17 cellular contexts compared by ENCODE assay signal in genomic region chr4:213971-214370, GRCh38.
A peak's percentile ranks its signal among the peaks of the same experiment; 100 is the strongest.
DNase-seq lines count a peak whose midpoint lies in the region; ATAC-seq and TF ChIP-seq lines count a peak whose summit lies in the region.
"Had no signal": no experiment of that assay in that cellular context is flagged by ENCODE, and none has a peak within 500 bp of the region (broad histone marks: within the 10 kb centered on the region; RNA-seq: fewer than 3 reads in every experiment).

No MANE protein-coding gene starts in this region.

- H4K20me1 ChIP-seq in mammary epithelial cell (ENCODE audit: insufficient read depth, low read length), result no peaks in the 10 kb centered on the region
- no peaks in the 10 kb centered on the region for H4K20me1 ChIP-seq in OCI-LY7 (ENCODE audit: insufficient read depth, low read length)

- peaks cover 25% of the 10 kb centered on the region for H3K9me3 ChIP-seq in mammary epithelial cell (replicated peaks; ENCODE audit: insufficient read depth, low read length)
- H3K9me3 ChIP-seq in breast epithelium, result peaks cover 4 to 16% of the 10 kb centered on the region in 2 donors
- H3K9me3 ChIP-seq in OCI-LY7 (ENCODE audit: low read length), result peaks cover 23% of the 10 kb centered on the region; the same call in 1 of the 2 replicates
- H3K9me3 ChIP-seq: uterus had no signal

- no peak for TF ChIP-seq POLR2A in breast epithelium (IDR thresholded peaks at IDR 0.05)

- H3K27me3 ChIP-seq in mammary epithelial cell (ENCODE audit: insufficient read depth, low read length) (no peaks in the 10 kb centered on the region), breast epithelium (no peaks in the 10 kb centered on the region), dorsolateral prefrontal cortex (peaks cover 0 to 7% (median 0%) of the 10 kb centered on the region in 45 donors)
- H3K27me3 ChIP-seq: uterus had no signal

- DNase-seq in mammary epithelial cell, result peak; percentile 52
- no peak for DNase-seq in breast epithelium (ENCODE audit: low spot score in 2 of 2)
- DNase-seq in dorsolateral prefrontal cortex, result no peak
- DNase-seq in immature natural killer cell, result no peak
- no peak for DNase-seq in stimulated activated naive B cell treated with anti-CD40 and anti-IgM and Interleukin-4, amounts not matched to agents 10 μg/mL and 1 μg/mL and 100 μg/mL, for 72 hours
- no peak for DNase-seq in RKO (ENCODE audit: low spot score)
- DNase-seq in OCI-LY7 (ENCODE audit: low spot score), result no peak
- no peak for DNase-seq in DMS79 (lab: John Stamatoyannopoulos, UW)
- DNase-seq: ACHN; activated CD8-positive, alpha-beta memory T cell treated with anti-CD3 and anti-CD28 coated beads for 24 hours; CD8-positive, alpha-beta memory T cell; cerebellar nuclear complex; DND-41; NCI-H1417 treated with DMSO at 0.1 percent for 48 hours; stimulated activated CD4-positive, alpha-beta T cell treated with anti-CD3 and anti-CD28 coated beads, Interleukin-1b, Interleukin-23, amount 100 ng/mL, for 48 hours; uterus had no signal

- dilution Hi-C loops in mammary epithelial cell (cut with HindIII; ENCODE audit: low sequenced_read_pairs), result no loop called here

- CTCF ChIA-PET in mammary epithelial cell (lab: Charles Lee; ENCODE audit: low non-redundant PET), result no interaction called here
- CTCF ChIA-PET in OCI-LY7 (lab: Charles Lee; ENCODE audit: unreplicated experiment), result no interaction called here

- TF ChIP-seq CTCF in mammary epithelial cell (conservative IDR thresholded peaks at IDR 0.05 in 1 of 2, IDR thresholded peaks at IDR 0.05 in 1 of 2; ENCODE audit: extremely low read depth in 1 of 2, insufficient read depth in 1 of 2, low read depth in 1 of 2, low read length in 2 of 2) (no peak), breast epithelium (IDR thresholded peaks at IDR 0.05) (no peak), dorsolateral prefrontal cortex (IDR thresholded peaks at IDR 0.05 in 54 of 56, conservative IDR thresholded peaks at IDR 0.05 in 2 of 56; ENCODE audit: low read depth in 1 of 56, partially characterized antibody in 56 of 56) (no peak), OCI-LY7 (conservative IDR thresholded peaks at IDR 0.05; ENCODE audit: low read length) (no peak)

- H3K36me3 ChIP-seq in mammary epithelial cell (ENCODE audit: insufficient read depth, low read length) (no peaks in the 10 kb centered on the region), breast epithelium (no peaks in the 10 kb centered on the region), OCI-LY7 (ENCODE audit: insufficient read depth, low read length) (peaks cover 9% of the 10 kb centered on the region)
- H3K36me3 ChIP-seq: uterus had no signal

- H3K27ac ChIP-seq in mammary epithelial cell (ENCODE audit: insufficient read depth, low read depth, low read length) (no peak overlapping the region), breast epithelium (no peak overlapping the region), dorsolateral prefrontal cortex (no peak overlapping the region), OCI-LY7 (ENCODE audit: low read depth, low read length, poor library complexity, severe bottlenecking) (no peak overlapping the region)
- H3K27ac ChIP-seq: uterus had no signal

- H3K36me3 Mint-ChIP-seq in immature natural killer cell, result peaks cover 5 to 27% (median 14%) of the 10 kb centered on the region in 3 donors
- H3K36me3 Mint-ChIP-seq in stimulated activated naive B cell treated with anti-CD40 and anti-IgM and Interleukin-4, amounts not matched to agents 10 μg/mL and 1 μg/mL and 100 μg/mL, for 72 hours, result peaks cover 23 to 44% of the 10 kb centered on the region in 2 donors

- H3K79me2 ChIP-seq in mammary epithelial cell (ENCODE audit: insufficient read depth, low read length), result no peaks in the 10 kb centered on the region
- no peaks in the 10 kb centered on the region for H3K79me2 ChIP-seq in OCI-LY7 (ENCODE audit: insufficient read depth, low read depth, low read length)

- POLR2A ChIA-PET in OCI-LY7 (lab: Charles Lee), result no interaction called here

- H3K4me1 Mint-ChIP-seq in immature natural killer cell, result peaks cover 65 to 94% of the 10 kb centered on the region in 2 donors
- H3K4me1 Mint-ChIP-seq in stimulated activated naive B cell treated with anti-CD40 and anti-IgM and Interleukin-4, amounts not matched to agents 10 μg/mL and 1 μg/mL and 100 μg/mL, for 72 hours, result peaks cover 10 to 12% of the 10 kb centered on the region in 2 donors

- no peak overlapping the region for H3K4me2 ChIP-seq in mammary epithelial cell (ENCODE audit: insufficient read depth, low read depth, low read length)
- no peak overlapping the region for H3K4me2 ChIP-seq in OCI-LY7 (ENCODE audit: low read length)

- H3K9ac ChIP-seq in mammary epithelial cell (ENCODE audit: insufficient read depth, low read length), result no peak overlapping the region

- no peaks in the 10 kb centered on the region for H3K4me1 ChIP-seq in mammary epithelial cell (ENCODE audit: insufficient read depth, low read length)
- no peaks in the 10 kb centered on the region for H3K4me1 ChIP-seq in breast epithelium
- H3K4me1 ChIP-seq in OCI-LY7 (ENCODE audit: insufficient read depth, low read length, poor library complexity, severe bottlenecking), result peaks cover 38% of the 10 kb centered on the region
- H3K4me1 ChIP-seq: uterus had no signal

- intact Hi-C loops in mammary epithelial cell (cut with micrococcal nuclease) (no loop called here), breast epithelium (cut with DNase I; ENCODE audit: low total_unique reads) (no loop called here), dorsolateral prefrontal cortex (cut with DNase I) (no loop called here), OCI-LY7 (cut with micrococcal nuclease; ENCODE audit: unreplicated experiment) (no loop called here)

- peak overlapping the region; percentile 82 to 90 (median 85) for H3K4me3 Mint-ChIP-seq in immature natural killer cell
- H3K4me3 Mint-ChIP-seq in stimulated activated naive B cell treated with anti-CD40 and anti-IgM and Interleukin-4, amounts not matched to agents 10 μg/mL and 1 μg/mL and 100 μg/mL, for 72 hours, result no peak overlapping the region

- H3K27me3 Mint-ChIP-seq in immature natural killer cell (ENCODE audit: low read depth in 3 of 3), result peaks cover 2 to 3% (median 2%) of the 10 kb centered on the region in 3 donors
- peaks cover 5% of the 10 kb centered on the region in 2 donors for H3K27me3 Mint-ChIP-seq in stimulated activated naive B cell treated with anti-CD40 and anti-IgM and Interleukin-4, amounts not matched to agents 10 μg/mL and 1 μg/mL and 100 μg/mL, for 72 hours

- H2AFZ ChIP-seq in mammary epithelial cell (ENCODE audit: low read depth, low read length) (no peak overlapping the region), OCI-LY7 (ENCODE audit: low read length) (no peak overlapping the region)

- no peaks in the 10 kb centered on the region for H3K9me2 ChIP-seq in OCI-LY7 (ENCODE audit: insufficient read depth, low read length)

- peak overlapping the region in 5 of 6 donors; percentile 52 to 75 (median 64) for H3K27ac Mint-ChIP-seq in immature natural killer cell
- H3K27ac Mint-ChIP-seq in stimulated activated naive B cell treated with anti-CD40 and anti-IgM and Interleukin-4, amounts not matched to agents 10 μg/mL and 1 μg/mL and 100 μg/mL, for 72 hours, result peak overlapping the region; percentile 42
- H3K27ac Mint-ChIP-seq: CD8-positive, alpha-beta memory T cell had no signal

- peaks cover 0 to 9% (median 1%) of the 10 kb centered on the region in 6 donors for H3K9me3 Mint-ChIP-seq in immature natural killer cell
- peaks cover 10 to 24% of the 10 kb centered on the region in 2 donors for H3K9me3 Mint-ChIP-seq in stimulated activated naive B cell treated with anti-CD40 and anti-IgM and Interleukin-4, amounts not matched to agents 10 μg/mL and 1 μg/mL and 100 μg/mL, for 72 hours

- H3K4me3 ChIP-seq in mammary epithelial cell (replicated peaks in 1 of 3; ENCODE audit: insufficient read depth in 1 of 3, low read depth in 2 of 3, low read length in 3 of 3) (no peak overlapping the region), breast epithelium (peak overlapping the region in 1 of 3 donors; percentile 82), dorsolateral prefrontal cortex (peak overlapping the region in 33 of 59 donors; percentile 54 to 86 (median 73)), OCI-LY7 (ENCODE audit: low read depth, low read length, poor library complexity, severe bottlenecking) (no peak overlapping the region)

- no peak for ATAC-seq in stimulated activated naive B cell treated with anti-CD40 and anti-IgM and Interleukin-4, amounts not matched to agents 10 μg/mL and 1 μg/mL and 100 μg/mL, for 72 hours (replicated peaks)
- ATAC-seq: sciatic nerve had no signal

- in situ Hi-C loops in mammary epithelial cell (cut with MboI; ENCODE audit: low sequenced_read_pairs in 2 of 2), result no loop called here

- 88% methylated on average over 2 of the region's 2 CpGs for WGBS in mammary epithelial cell (ENCODE audit: low coverage, missing lambda C conversion rate)

- no TSS peak for BruUV-seq in mammary epithelial cell (replicated peaks; lab: Mats Ljungman, UMichigan)
- no TSS peak for BruUV-seq in OCI-LY7 (replicated peaks; lab: Mats Ljungman, UMichigan)

Comparison
In these comparisons a context has a peak if more than half of its experiments do, and no peak if none do; other contexts are left out.
1. H3K4me3 ChIP-seq: peak in dorsolateral prefrontal cortex (33 of 59); none in mammary epithelial cell (0 of 3) and OCI-LY7 (single experiment).
2. H3K4me3 Mint-ChIP-seq: peak in immature natural killer cell (5 of 5); none in stimulated activated naive B cell treated with anti-CD40 and anti-IgM and Interleukin-4, amounts not matched to agents 10 μg/mL and 1 μg/mL and 100 μg/mL, for 72 hours (0 of 2).